25 cellular contexts compared by ENCODE assay signal in the genomic region with DNA sequence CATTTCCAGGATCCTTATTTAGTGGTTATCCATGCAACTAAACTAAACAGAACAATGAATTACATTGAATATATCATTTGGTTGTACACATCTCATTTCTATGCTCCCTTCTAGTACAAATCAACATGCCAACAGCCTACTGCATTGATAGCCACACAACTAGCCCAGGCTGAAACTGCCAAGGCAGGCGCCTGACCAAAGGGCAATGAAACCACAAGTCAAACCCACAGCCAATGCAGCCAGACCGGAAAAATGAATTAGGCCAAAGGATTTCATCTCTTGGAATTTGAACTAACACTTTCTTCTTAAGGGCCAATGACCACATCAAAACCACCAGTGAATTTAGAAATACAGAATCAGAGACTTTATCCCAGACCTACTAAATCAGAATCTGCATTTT.
A peak's percentile ranks its signal among the peaks of the same experiment; 100 is the strongest.
DNase-seq lines count a peak whose midpoint lies in the region; ATAC-seq and TF ChIP-seq lines count a peak whose summit lies in the region.
"Had no signal": no experiment of that assay in that cellular context is flagged by ENCODE, and none has a peak within 500 bp of the region (broad histone marks: within the 10 kb centered on the region; RNA-seq: fewer than 3 reads in every experiment).

No MANE protein-coding gene starts in this region.

- peaks cover 2% of the 10 kb centered on the region for H3K9me3 ChIP-seq in mucosa of descending colon
- no peaks in the 10 kb centered on the region for H3K9me3 ChIP-seq in upper lobe of left lung
- H3K9me3 ChIP-seq: BE2C, body of pancreas, neutrophil had no signal

- H3K4me3 ChIP-seq in mucosa of descending colon (no peak overlapping the region), upper lobe of left lung (no peak overlapping the region)
- H3K4me3 ChIP-seq: body of pancreas, tibial nerve had no signal

- H3K4me1 ChIP-seq in mucosa of descending colon (ENCODE audit: low read depth) (peaks cover 10% of the 10 kb centered on the region), upper lobe of left lung (no peaks in the 10 kb centered on the region)
- H3K4me1 ChIP-seq: BE2C, body of pancreas, tibial nerve had no signal

- intact Hi-C loops in mucosa of descending colon (cut with DNase I, micrococcal nuclease) = no loop called here

- 90 to 96% methylated on average over 2 of the region's 2 CpGs for WGBS in upper lobe of left lung, 2 donors

- TF ChIP-seq EP300 in upper lobe of left lung (IDR thresholded peaks at IDR 0.05) = no peak

- H3K27ac ChIP-seq in upper lobe of left lung = no peak overlapping the region
- H3K27ac ChIP-seq: body of pancreas, neutrophil, tibial nerve had no signal

- H3K27me3 ChIP-seq in upper lobe of left lung = no peaks in the 10 kb centered on the region
- H3K27me3 ChIP-seq: BE2C, body of pancreas, neutrophil, tibial nerve had no signal

- TF ChIP-seq CTCF in mucosa of descending colon (IDR thresholded peaks at IDR 0.05) = no peak
- no peak for TF ChIP-seq CTCF in upper lobe of left lung (IDR thresholded peaks at IDR 0.05)

- no peak for TF ChIP-seq POLR2A in upper lobe of left lung (IDR thresholded peaks at IDR 0.05)

- H3K36me3 ChIP-seq in mucosa of descending colon (ENCODE audit: low read depth) (no peaks in the 10 kb centered on the region), upper lobe of left lung (no peaks in the 10 kb centered on the region)
- H3K36me3 ChIP-seq: BE2C, neutrophil, tibial nerve had no signal

- DNase-seq in COLO829 (ENCODE audit: low spot score) (peak; percentile 0), NCI-H2029 treated with DMSO at 0.1 percent for 48 hours (lab: John Stamatoyannopoulos, UW) (peak; percentile 48), astrocyte of the hippocampus (ENCODE audit: low read depth, low spot score) (peak; percentile 96), mucosa of descending colon (peak; percentile 51 to 68 (median 64)), upper lobe of left lung (no peak)
- no peak for DNase-seq in activated CD4-positive, alpha-beta T cell treated with anti-CD3 and anti-CD28 coated beads for 4 hours
- DNase-seq: activated CD4-positive, alpha-beta T cell treated with anti-CD3 and anti-CD28 coated beads for 36 hours; BE2C; body of pancreas; effector memory CD4-positive, alpha-beta T cell; EL; GOT3; hypothalamus; islet precursor cell; NCI-H1436 treated with DMSO at 0.1 percent for 48 hours; OCI-M1; stimulated activated CD4-positive, alpha-beta T cell treated with anti-CD3 and anti-CD28 coated beads, Interleukin-4, amount 100 ng/mL, for 24 hours; stimulated activated naive CD4-positive, alpha-beta T cell treated with Interleukin-2 at 50 U/mL for 16 hours; T-helper 1 cell had no signal

- ATAC-seq in mucosa of descending colon (peak; percentile 89), GM18861 (IDR thresholded peaks at IDR 0.05; ENCODE audit: unreplicated experiment) (no peak), upper lobe of left lung (ENCODE audit: low FRiP score in 2 of 2) (no peak), HG03108 (IDR thresholded peaks at IDR 0.05; ENCODE audit: unreplicated experiment) (no peak)
- ATAC-seq: activated CD4-positive, alpha-beta T cell treated with anti-CD3 and anti-CD28 coated beads for 36 hours; body of pancreas; esophagus mucosa; Right ventricle myocardium inferior had no signal

Comparison
In these comparisons a context has a peak if more than half of its experiments do, and no peak if none do; other contexts are left out.
1. DNase-seq: peak in COLO829 (single experiment), NCI-H2029 treated with DMSO at 0.1 percent for 48 hours (single experiment), astrocyte of the hippocampus (single experiment) and mucosa of descending colon (3 of 3); none in activated CD4-positive, alpha-beta T cell treated with anti-CD3 and anti-CD28 coated beads for 4 hours (0 of 2) and upper lobe of left lung (0 of 2).